ENCODE assay signal across 8 cellular contexts in genomic region chr12:94832780-94833760, GRCh38.
DNase-seq lines count a peak whose midpoint lies in the region; ATAC-seq and TF ChIP-seq lines count a peak whose summit lies in the region.

No MANE protein-coding gene starts in this region.

- DNase-seq in HAP-1 (ENCODE audit: low spot score in 2 of 2): peak; percentile 80 to 86
- no peak for DNase-seq in left ventricle myocardium inferior
- DNase-seq in gastrocnemius medialis: no peak
- no peak for DNase-seq in activated CD4-positive, CD25-positive, alpha-beta regulatory T cell treated with anti-CD3 and anti-CD28 coated beads, Interleukin-2, amount 50 U/mL, for 72 hours

- 0 out of 2 replicates have a peak, but pooled peaks cover 2% of the 10 kb centered on the region for H3K9me3 ChIP-seq in HAP-1
- H3K9me3 ChIP-seq in OCI-LY3 (ENCODE audit: insufficient read depth, low read length): no peaks in the 10 kb centered on the region
- H3K9me3 ChIP-seq in left ventricle myocardium inferior (replicated peaks): peaks cover 10% of the 10 kb centered on the region
- no peaks in the 10 kb centered on the region for H3K9me3 ChIP-seq in gastrocnemius medialis

- TF ChIP-seq POLR2A in gastrocnemius medialis (IDR thresholded peaks at IDR 0.05): no peak

- H3K4me1 ChIP-seq in HAP-1: peaks cover 27% of the 10 kb centered on the region
- H3K4me1 ChIP-seq in OCI-LY3 (ENCODE audit: low read length): peaks cover 49% of the 10 kb centered on the region
- H3K4me1 ChIP-seq in left ventricle myocardium inferior: peaks cover 5% of the 10 kb centered on the region
- peaks cover 0 to 5% of the 10 kb centered on the region in 2 donors for H3K4me1 ChIP-seq in gastrocnemius medialis

- H3K27me3 ChIP-seq in HAP-1 (ENCODE audit: low read depth) (no peaks in the 10 kb centered on the region), OCI-LY3 (ENCODE audit: low read depth, low read length) (no peaks in the 10 kb centered on the region), left ventricle myocardium inferior (ENCODE audit: low read depth) (peaks cover 4% of the 10 kb centered on the region), gastrocnemius medialis (no peaks in the 10 kb centered on the region)

- H2AFZ ChIP-seq in OCI-LY3 (ENCODE audit: low read depth, low read length): no peak overlapping the region

- H3K36me3 ChIP-seq in HAP-1 (replicated peaks) (no peaks in the 10 kb centered on the region), OCI-LY3 (replicated peaks; ENCODE audit: low read depth, low read length) (peaks cover 6% of the 10 kb centered on the region), left ventricle myocardium inferior (no peaks in the 10 kb centered on the region), gastrocnemius medialis (no peaks in the 10 kb centered on the region)

- H3K4me3 ChIP-seq in HAP-1 (no peak overlapping the region), OCI-LY3 (ENCODE audit: low read length) (no peak overlapping the region), left ventricle myocardium inferior (no peak overlapping the region), gastrocnemius medialis (no peak overlapping the region)

- H3K79me2 ChIP-seq in OCI-LY3 (ENCODE audit: low read length): peaks cover 49% of the 10 kb centered on the region

- TF ChIP-seq CTCF in OCI-LY3 (IDR thresholded peaks at IDR 0.05; ENCODE audit: low read depth, low read length) (no peak), left ventricle myocardium inferior (IDR thresholded peaks at IDR 0.05; ENCODE audit: borderline replicate concordance) (no peak), gastrocnemius medialis (IDR thresholded peaks at IDR 0.05 in 4 of 5, conservative IDR thresholded peaks at IDR 0.05 in 1 of 5) (no peak)

- H3K9ac ChIP-seq in OCI-LY3 (ENCODE audit: low read length): 0 out of 2 replicates have a peak overlapping the region, but pooled peaks have one; percentile 23

- in situ Hi-C loops in HAP-1 (cut with MboI; ENCODE audit: low sequenced_read_pairs) (no loop called here), gastrocnemius medialis (cut with MboI; ENCODE audit: low sequenced_read_pairs in 4 of 4) (no loop called here)

- H4K20me1 ChIP-seq in OCI-LY3 (ENCODE audit: insufficient read depth, low read length): no peaks in the 10 kb centered on the region

- ATAC-seq in gastrocnemius medialis: peak; percentile 18 to 26
- ATAC-seq in GM18909 (IDR thresholded peaks at IDR 0.05; ENCODE audit: poor library complexity, unreplicated experiment): no peak
- no peak for ATAC-seq in GM18867 (IDR thresholded peaks at IDR 0.05; ENCODE audit: unreplicated experiment)
- no peak for ATAC-seq in HG03469 (IDR thresholded peaks at IDR 0.05; ENCODE audit: unreplicated experiment)

- intact Hi-C loops in left ventricle myocardium inferior (cut with micrococcal nuclease): no loop called here
- intact Hi-C loops in gastrocnemius medialis (cut with DNase I; ENCODE audit: low total_unique reads): no loop called here

- peak overlapping the region; percentile 90 for H3K4me2 ChIP-seq in OCI-LY3 (ENCODE audit: low read length)

- H3K27ac ChIP-seq in OCI-LY3 (ENCODE audit: low read length) (peak overlapping the region; percentile 99), left ventricle myocardium inferior (replicated peaks) (peak overlapping the region; percentile 19), gastrocnemius medialis (no peak overlapping the region)

Comparison
In these comparisons a context has a peak if more than half of its experiments do, and no peak if none do; other contexts are left out.
1. DNase-seq: peak in HAP-1 (2 of 2); none in left ventricle myocardium inferior (single experiment), gastrocnemius medialis (0 of 2) and activated CD4-positive, CD25-positive, alpha-beta regulatory T cell treated with anti-CD3 and anti-CD28 coated beads, Interleukin-2, amount 50 U/mL, for 72 hours (single experiment).
2. H3K27ac ChIP-seq: peak in OCI-LY3 (single experiment) and left ventricle myocardium inferior (single experiment); none in gastrocnemius medialis (0 of 4).
3. ATAC-seq: peak in gastrocnemius medialis (2 of 2); none in GM18909 (single experiment), GM18867 (single experiment) and HG03469 (single experiment).